29 cellular contexts compared by ENCODE assay signal in genomic region chr1:217661407-217661806, GRCh38. TPM values are rescaled to one million over a fixed set of nuclear protein-coding genes. Genes with fewer than 3 reads are reported as not detected.
DNase-seq lines count a peak whose midpoint lies in the region; ATAC-seq and TF ChIP-seq lines count a peak whose summit lies in the region.
"Had no signal": no experiment of that assay in that cellular context is flagged by ENCODE, and none has a peak within 500 bp of the region (broad histone marks: within the 10 kb centered on the region; RNA-seq: fewer than 3 reads in every experiment).

No MANE protein-coding gene starts in this region.

- no peak for DNase-seq in activated naive CD4-positive, alpha-beta T cell treated with anti-CD3 and anti-CD28 coated beads, Interleukin-2, amount 50 U/mL, for 16 hours
- DNase-seq in IMR-90 (no peak), epithelial cell of prostate (ENCODE audit: low read depth, low spot score) (no peak), HEK293T (ENCODE audit: extremely low spot score) (no peak), iPS-NIHi7 (ENCODE audit: extremely low spot score) (no peak)
- no peak for DNase-seq in central memory CD4-positive, alpha-beta T cell
- no peak for DNase-seq in CD4-positive, alpha-beta memory T cell
- DNase-seq: 8988T; activated CD4-positive, CD25-positive, alpha-beta regulatory T cell; activated T-cell treated with anti-CD3 and anti-CD28 coated beads, Interleukin-2, amount 50 U/mL, for 72 hours; cerebellar nuclear complex; H9; left cardiac atrium; NCI-H1048; NCI-H1694 treated with DMSO at 0.1 percent for 48 hours; NCI-H2171; NCI-H510A treated with DMSO at 0.1 percent for 48 hours; nephron progenitor cell; stimulated activated CD4-positive, alpha-beta T cell treated with anti-CD3 and anti-CD28 coated beads, Interleukin-1b, Interleukin-23, amount 100 ng/mL, for 48 hours; stimulated activated naive CD4-positive, alpha-beta T cell treated with Interleukin-2 at 50 U/mL for 16 hours; upper lobe of right lung had no signal

- peak overlapping the region; percentile 48; the same call in 1 of the 2 replicates for H3K14ac ChIP-seq in IMR-90 (replicated peaks; ENCODE audit: low read depth, low read length)

- peak overlapping the region; percentile 81 for H2BK20ac ChIP-seq in IMR-90 (ENCODE audit: low read depth, low read length)

- H3K9me3 ChIP-seq in IMR-90 (ENCODE audit: control insufficient read depth, insufficient read depth, low read length) = no peaks in the 10 kb centered on the region
- no peaks in the 10 kb centered on the region for H3K9me3 ChIP-seq in CD4-positive, alpha-beta memory T cell (ENCODE audit: control insufficient read depth in 1 of 2, low read length in 2 of 2)
- H3K9me3 ChIP-seq: gastroesophageal sphincter, suprapubic skin, upper lobe of right lung had no signal

- no peaks in the 10 kb centered on the region for H3K27me3 Mint-ChIP-seq in activated naive CD4-positive, alpha-beta T cell treated with anti-CD3 and anti-CD28 coated beads, Interleukin-2, amount 50 U/mL, for 24 hours
- peaks cover 2 to 3% of the 10 kb centered on the region in 2 donors for H3K27me3 Mint-ChIP-seq in CD4-positive, alpha-beta memory T cell
- H3K27me3 Mint-ChIP-seq: IgD-negative memory B cell had no signal

- dilution Hi-C loops in IMR-90 (cut with HindIII; ENCODE audit: low sequenced_read_pairs, unreplicated experiment) = no loop called here

- no peaks in the 10 kb centered on the region for H3K79me1 ChIP-seq in IMR-90 (ENCODE audit: low read depth in 1 of 2, low read length in 2 of 2)

- peak overlapping the region; percentile 72; the same call in 1 of the 2 replicates for H3K23ac ChIP-seq in IMR-90 (ENCODE audit: low read depth, low read length)

- peak overlapping the region; percentile 75; the same call in 1 of the 2 replicates for H3K4me2 ChIP-seq in IMR-90 (ENCODE audit: low read depth, low read length)

- no peak overlapping the region for H2AK9ac ChIP-seq in IMR-90 (replicated peaks; ENCODE audit: low read depth, low read length, poor library complexity)

- H3K18ac ChIP-seq in IMR-90 (ENCODE audit: low read depth, low read length) = peak overlapping the region; percentile 96

- H3K4me3 Mint-ChIP-seq in activated naive CD4-positive, alpha-beta T cell treated with anti-CD3 and anti-CD28 coated beads, Interleukin-2, amount 50 U/mL, for 24 hours = no peak overlapping the region
- H3K4me3 Mint-ChIP-seq in CD4-positive, alpha-beta memory T cell = no peak overlapping the region
- H3K4me3 Mint-ChIP-seq: activated T-cell treated with anti-CD3 and anti-CD28 coated beads, Interleukin-2, amount 50 U/mL, for 72 hours; CD14-positive monocyte; H9; IgD-negative memory B cell; nephron progenitor cell; T-helper 1 cell treated with Interleukin-12 subunit alpha and Interleukin-12 subunit beta and Interleukin-4 antibody, amounts not matched to agents 30 μg/mL and 1 μg/mL, for 36 hours had no signal

- TF ChIP-seq POLR2A in IMR-90 (IDR thresholded peaks at IDR 0.05; ENCODE audit: low read depth, low read length) = no peak

- POLR2A ChIA-PET in IMR-90 (lab: Charles Lee; ENCODE audit: unreplicated experiment) (interaction anchor here (0.6 kb wide), 1 partner anchor 338 kb away, joined by 3 read pairs; no protein-coding TSS in a partner anchor), HEK293T (lab: Yijun Ruan, JAX) (interaction anchor here (2.1 kb wide), 1 partner anchor 31 kb away, joined by 5 read pairs; the partner anchor contains the start of genes GPATCH2 and SPATA17)
- POLR2A ChIA-PET in CD4-positive, alpha-beta memory T cell (lab: Charles Lee; ENCODE audit: partially characterized antibody) = no interaction called here

- no peak overlapping the region for H3K4me3 ChIP-seq in IMR-90 (ENCODE audit: insufficient read depth, low read depth, low read length)
- H3K4me3 ChIP-seq in CD4-positive, alpha-beta memory T cell (ENCODE audit: low read length in 2 of 2) = no peak overlapping the region
- H3K4me3 ChIP-seq: gastroesophageal sphincter, lung, suprapubic skin, upper lobe of right lung had no signal

- 0 out of 2 replicates have a peak overlapping the region, but pooled peaks have one; percentile 15 for H2AK5ac ChIP-seq in IMR-90 (ENCODE audit: low read depth, low read length)

- H3K27ac ChIP-seq in IMR-90 (ENCODE audit: insufficient read depth, low read length) (peak overlapping the region; percentile 34; the same call in 1 of the 2 replicates), epithelial cell of prostate (peak overlapping the region; percentile 89)
- H3K27ac ChIP-seq in CD4-positive, alpha-beta memory T cell (ENCODE audit: low read depth, low read length) = no peak overlapping the region
- H3K27ac ChIP-seq: gastroesophageal sphincter, suprapubic skin, upper lobe of right lung had no signal

- peak overlapping the region; percentile 76 for H2BK120ac ChIP-seq in IMR-90 (ENCODE audit: low read depth, low read length)

- H3K36me3 Mint-ChIP-seq in activated naive CD4-positive, alpha-beta T cell treated with anti-CD3 and anti-CD28 coated beads, Interleukin-2, amount 50 U/mL, for 24 hours = no peaks in the 10 kb centered on the region
- H3K36me3 Mint-ChIP-seq in CD4-positive, alpha-beta memory T cell = no peaks in the 10 kb centered on the region
- H3K36me3 Mint-ChIP-seq: CD14-positive monocyte, IgD-negative memory B cell had no signal

- peak overlapping the region; percentile 18 to 57; a peak in 3 of 4 replicates for H4K8ac ChIP-seq in IMR-90 (ENCODE audit: low read depth in 2 of 2, low read length in 2 of 2)

- no peak for TF ChIP-seq CTCF in IMR-90 (conservative IDR thresholded peaks at IDR 0.05; ENCODE audit: low read depth, low read length)

- peak overlapping the region; percentile 74; the same call in 2 of the 3 replicates for H2BK15ac ChIP-seq in IMR-90 (ENCODE audit: low read depth, low read length)

- peaks cover 5% of the 10 kb centered on the region for H3K4me1 ChIP-seq in IMR-90 (ENCODE audit: control insufficient read depth, insufficient read depth, low read length)
- no peaks in the 10 kb centered on the region for H3K4me1 ChIP-seq in CD4-positive, alpha-beta memory T cell (ENCODE audit: insufficient read depth, low read length)
- H3K4me1 ChIP-seq: suprapubic skin, upper lobe of right lung had no signal

- no TSS peak for BruUV-seq in IMR-90 (replicated peaks; lab: Mats Ljungman, UMichigan)

- CTCF ChIA-PET in IMR-90 (lab: Yijun Ruan, JAX) (interaction anchor here (0.6 to 1.4 kb wide), 7 partner anchors 9 to 1550 kb away, joined by 3 to 8 read pairs (median 4); partner anchors contain the start of genes GPATCH2 and SPATA17), HEK293T (lab: Yijun Ruan, JAX) (interaction anchor here (0.7 to 1.0 kb wide), 3 partner anchors 209 to 1440 kb away, joined by 3 to 4 read pairs (median 3); no protein-coding TSS in a partner anchor)
- CTCF ChIA-PET in CD4-positive, alpha-beta memory T cell (lab: Charles Lee; ENCODE audit: partially characterized antibody) = interaction anchor here (1.0 kb wide), 1 partner anchor 9 kb away, joined by 3 read pairs; no protein-coding TSS in a partner anchor

- H4K5ac ChIP-seq in IMR-90 (ENCODE audit: low read depth, low read length) = peak overlapping the region; percentile 74; the same call in 1 of the 2 replicates

- peak overlapping the region; percentile 64 for H2BK5ac ChIP-seq in IMR-90 (ENCODE audit: low read depth, low read length, poor library complexity, severe bottlenecking)

- H3K56ac ChIP-seq in IMR-90 (ENCODE audit: extremely low read depth, insufficient read depth, low read length) = no peak overlapping the region

- H4K20me1 ChIP-seq in IMR-90 (ENCODE audit: insufficient read depth, low read length) = no peaks in the 10 kb centered on the region

- peak overlapping the region; percentile 53; the same call in 1 of the 2 replicates for H3K4ac ChIP-seq in IMR-90 (ENCODE audit: low read depth, low read length)

- peak overlapping the region; percentile 52; the same call in 1 of the 2 replicates for H4K91ac ChIP-seq in IMR-90 (ENCODE audit: insufficient read depth, low read depth, low read length)

- TF ChIP-seq RAD21 in IMR-90 (IDR thresholded peaks at IDR 0.05; ENCODE audit: low read length) = no peak

- 0 out of 2 replicates have a peak, but pooled peaks have one; percentile 12 for ATAC-seq in IMR-90 (ENCODE audit: low read depth)
- ATAC-seq: gastroesophageal sphincter, upper lobe of right lung had no signal

- peak overlapping the region; percentile 9 for H3K27ac Mint-ChIP-seq in activated naive CD4-positive, alpha-beta T cell treated with anti-CD3 and anti-CD28 coated beads, Interleukin-2, amount 50 U/mL, for 24 hours
- H3K27ac Mint-ChIP-seq in CD4-positive, alpha-beta memory T cell = peak overlapping the region in 2 of 7 donors; percentile 6 to 36
- H3K27ac Mint-ChIP-seq: activated T-cell treated with anti-CD3 and anti-CD28 coated beads, Interleukin-2, amount 50 U/mL, for 72 hours; CD14-positive monocyte; H9; IgD-negative memory B cell; nephron progenitor cell; T-helper 1 cell treated with Interleukin-12 subunit alpha and Interleukin-12 subunit beta and Interleukin-4 antibody, amounts not matched to agents 30 μg/mL and 1 μg/mL, for 36 hours had no signal

- H3K27me3 ChIP-seq in IMR-90 (ENCODE audit: control insufficient read depth, insufficient read depth, low read length) = no peaks in the 10 kb centered on the region
- H3K27me3 ChIP-seq in CD4-positive, alpha-beta memory T cell (ENCODE audit: insufficient read depth, low read length) = no peaks in the 10 kb centered on the region
- H3K27me3 ChIP-seq: gastroesophageal sphincter, suprapubic skin, upper lobe of right lung had no signal

- no peak overlapping the region for H2AFZ ChIP-seq in IMR-90 (replicated peaks; ENCODE audit: low read length, poor library complexity)

- no peaks in the 10 kb centered on the region; the same call in 1 of the 2 replicates for H3K9me1 ChIP-seq in IMR-90 (ENCODE audit: insufficient read depth, low read length)

- no peak overlapping the region for H3K9ac ChIP-seq in IMR-90 (ENCODE audit: low read depth, low read length)

- H3K9me3 Mint-ChIP-seq in activated naive CD4-positive, alpha-beta T cell treated with anti-CD3 and anti-CD28 coated beads, Interleukin-2, amount 50 U/mL, for 24 hours = no peaks in the 10 kb centered on the region
- peaks cover 0 to 3% (median 0%) of the 10 kb centered on the region in 8 donors for H3K9me3 Mint-ChIP-seq in CD4-positive, alpha-beta memory T cell
- H3K9me3 Mint-ChIP-seq: activated T-cell treated with anti-CD3 and anti-CD28 coated beads, Interleukin-2, amount 50 U/mL, for 72 hours; H9; IgD-negative memory B cell; nephron progenitor cell; T-helper 1 cell treated with Interleukin-12 subunit alpha and Interleukin-12 subunit beta and Interleukin-4 antibody, amounts not matched to agents 30 μg/mL and 1 μg/mL, for 36 hours had no signal

- in situ Hi-C loops in IMR-90 (cut with MboI; ENCODE audit: low sequenced_read_pairs) = loop anchor here (25.0 kb wide), 2 partner anchors 899 to 1674 kb away; no protein-coding TSS in a partner anchor

- no peaks in the 10 kb centered on the region for H3K4me1 Mint-ChIP-seq in activated naive CD4-positive, alpha-beta T cell treated with anti-CD3 and anti-CD28 coated beads, Interleukin-2, amount 50 U/mL, for 24 hours
- peaks cover 0 to 2% (median 0%) of the 10 kb centered on the region in 4 donors for H3K4me1 Mint-ChIP-seq in CD4-positive, alpha-beta memory T cell
- H3K4me1 Mint-ChIP-seq: H9, IgD-negative memory B cell, nephron progenitor cell had no signal

- H3K36me3 ChIP-seq in IMR-90 (ENCODE audit: control insufficient read depth, insufficient read depth, low read length) = no peaks in the 10 kb centered on the region
- H3K36me3 ChIP-seq in CD4-positive, alpha-beta memory T cell (ENCODE audit: insufficient read depth, low read length) = no peaks in the 10 kb centered on the region
- H3K36me3 ChIP-seq: gastroesophageal sphincter, suprapubic skin, upper lobe of right lung had no signal

- intact Hi-C loops in IMR-90 (cut with micrococcal nuclease) = loop anchor here (2.0 to 10.0 kb wide), 5 partner anchors 243 to 1669 kb away; no protein-coding TSS in a partner anchor
- intact Hi-C loops in CD4-positive, alpha-beta memory T cell (cut with micrococcal nuclease) = no loop called here

RNA-seq across cellular contexts. Expression of gene SPATA17, which starts 30.3 kb away (rescaled TPM):
- 0.18 and 0.28 TPM in 2 replicates for total RNA-seq in IMR-90 (2012; rRNA removed)
- polyA plus RNA-seq in IMR-90 (2012; rRNA removed) = 0.03 and 0.20 TPM in 2 replicates
- not detected in 2 replicates for polyA plus RNA-seq in IMR-90 (2012; cell fraction: cytosol; rRNA removed)
- 0.13 TPM in 1 of 2 replicates, not detected in the other for polyA plus RNA-seq in IMR-90 (2012; cell fraction: nucleus; rRNA removed; ENCODE audit: low replicate concordance)
- not detected for total RNA-seq in CD4-positive, alpha-beta memory T cell
- polyA plus RNA-seq in CD4-positive, alpha-beta memory T cell = not detected
- total RNA-seq: activated T-cell treated with anti-CD3 and anti-CD28 coated beads, Interleukin-2, amount 50 U/mL, for 72 hours; OCI-LY7 had no signal
- polyA plus RNA-seq: IgD-negative memory B cell had no signal

RNA-seq across cellular contexts. Expression of gene GPATCH2, which starts 30.5 kb away (rescaled TPM):
- total RNA-seq in IMR-90 (2012; rRNA removed) = 11.8 and 22.8 TPM in 2 replicates
- 4.4 and 4.7 TPM in 2 replicates for polyA plus RNA-seq in IMR-90 (2012; rRNA removed)
- 0.57 and 1.4 TPM in 2 replicates for polyA plus RNA-seq in IMR-90 (2012; cell fraction: cytosol; rRNA removed)
- 2.1 and 15.3 TPM in 2 replicates for polyA plus RNA-seq in IMR-90 (2012; cell fraction: nucleus; rRNA removed; ENCODE audit: low replicate concordance)
- 10 to 100 TPM in 1 of 2 experiments, 1 to 10 TPM in 1; 9.7 to 11.3 TPM for total RNA-seq in CD4-positive, alpha-beta memory T cell
- polyA plus RNA-seq in CD4-positive, alpha-beta memory T cell = 1 to 10 TPM; 1.8 to 3.2 TPM
